In genomic region chr22:44312766-44313165, GRCh38 we compare ENCODE assay signal across 17 cellular contexts. TPM values are rescaled to one million over a fixed set of nuclear protein-coding genes. Genes with fewer than 3 reads are reported as not detected.
DNase-seq lines count a peak whose midpoint lies in the region; ATAC-seq and TF ChIP-seq lines count a peak whose summit lies in the region.
"Had no signal": no experiment of that assay in that cellular context is flagged by ENCODE, and none has a peak within 500 bp of the region (broad histone marks: within the 10 kb centered on the region; RNA-seq: fewer than 3 reads in every experiment).

SHISAL1 (minus strand) TSS chr22:44312951; CDS start chr22:44300945, 12,006 bp downstream.

- H3K27me3 ChIP-seq in esophagus muscularis mucosa: no peaks in the 10 kb centered on the region
- H3K27me3 ChIP-seq in neuronal stem cell (ENCODE audit: control insufficient read depth in 3 of 3, insufficient read depth in 3 of 3, low read depth in 1 of 3, low read length in 3 of 3): no peaks in the 10 kb centered on the region
- peaks cover 0 to 4% (median 0%) of the 10 kb centered on the region in 3 donors for H3K27me3 ChIP-seq in gastrocnemius medialis
- H3K27me3 ChIP-seq: heart left ventricle had no signal

- 88% methylated on average over 5 of the region's 12 CpGs for WGBS in esophagus muscularis mucosa
- WGBS in neuronal stem cell (ENCODE audit: extremely low coverage in 2 of 2, insufficient read length in 2 of 2, insufficient replicate concordance in 1 of 2), 2 donors: no CpG with 5 or more reads among the region's 12 CpGs

- H4K91ac ChIP-seq in neuronal stem cell (ENCODE audit: low read depth, low read length, poor library complexity): no peak within 1 kb of the TSS

- peak within 1 kb of the TSS in 3 of 4 donors; percentile 16 to 33 (median 31) for H3K4me3 ChIP-seq in esophagus muscularis mucosa
- H3K4me3 ChIP-seq in neuronal stem cell (ENCODE audit: low read length in 2 of 2): no peak within 1 kb of the TSS
- H3K4me3 ChIP-seq in gastrocnemius medialis: no peak within 1 kb of the TSS
- H3K4me3 ChIP-seq: heart left ventricle had no signal

- no peak for ATAC-seq in gastrocnemius medialis
- ATAC-seq: CD8-positive, alpha-beta T cell; heart left ventricle; Panc1 had no signal

- H3K14ac ChIP-seq in neuronal stem cell (ENCODE audit: low read length): peak within 1 kb of the TSS; percentile 58

- peak within 1 kb of the TSS; percentile 55 for H3K18ac ChIP-seq in neuronal stem cell (ENCODE audit: low read length)

- TF ChIP-seq POLR2A in esophagus muscularis mucosa (IDR thresholded peaks at IDR 0.05; ENCODE audit: low read depth) (no peak), gastrocnemius medialis (IDR thresholded peaks at IDR 0.05) (no peak), erythroblast (IDR thresholded peaks at IDR 0.05; ENCODE audit: low read length) (no peak)

- H3K27ac ChIP-seq in esophagus muscularis mucosa (replicated peaks in 1 of 4): peak within 1 kb of the TSS; percentile 70 to 89 (median 82)
- no peak within 1 kb of the TSS for H3K27ac ChIP-seq in neuronal stem cell (replicated peaks; ENCODE audit: low read length)
- no peak within 1 kb of the TSS for H3K27ac ChIP-seq in gastrocnemius medialis

- in situ Hi-C loops in gastrocnemius medialis (cut with MboI; ENCODE audit: low sequenced_read_pairs in 4 of 4): no loop called here

- peak; percentile 83 for DNase-seq in Daoy (ENCODE audit: low read depth)
- DNase-seq in RPMI7951 (ENCODE audit: low read depth): peak; percentile 34
- DNase-seq in esophagus muscularis mucosa (ENCODE audit: extremely low spot score): no peak
- no peak for DNase-seq in neuronal stem cell (ENCODE audit: low spot score)
- DNase-seq in gastrocnemius medialis: no peak
- DNase-seq in activated CD4-positive, alpha-beta T cell treated with anti-CD3 and anti-CD28 coated beads, Interleukin-2, amount 50 U/mL, for 4 hours: no peak
- no peak for DNase-seq in erythroblast (lab: John Stamatoyannopoulos, UW)
- DNase-seq in superior temporal gyrus (ENCODE audit: extremely low spot score): no peak
- DNase-seq: activated naive CD4-positive, alpha-beta T cell treated with anti-CD3 and anti-CD28 coated beads, Interleukin-2, amount 10 ng/mL, durations not matched to agents 7 days and 5 days; CD8-positive, alpha-beta T cell; Kasumi-1; NCI-H1694; NCI-H524 treated with DMSO at 0.1 percent for 48 hours; substantia nigra; T-helper 1 cell had no signal

- peak within 1 kb of the TSS; percentile 55 for H2BK5ac ChIP-seq in neuronal stem cell (ENCODE audit: low read length)

- no peak within 1 kb of the TSS for H3K4me2 ChIP-seq in neuronal stem cell (ENCODE audit: insufficient read depth, low read length, poor library complexity, severe bottlenecking)

- peak within 1 kb of the TSS; percentile 78 for H4K8ac ChIP-seq in neuronal stem cell (ENCODE audit: low read depth, low read length)

- intact Hi-C loops in esophagus muscularis mucosa (cut with DNase I) (no loop called here), gastrocnemius medialis (cut with DNase I; ENCODE audit: low total_unique reads) (no loop called here)

- H3K23ac ChIP-seq in neuronal stem cell (ENCODE audit: low read depth, low read length, poor library complexity): peak within 1 kb of the TSS; percentile 18

- H2BK15ac ChIP-seq in neuronal stem cell (ENCODE audit: low read length): peak within 1 kb of the TSS; percentile 56

- H3K36me3 ChIP-seq in esophagus muscularis mucosa: no peaks in the 10 kb centered on the region
- no peaks in the 10 kb centered on the region for H3K36me3 ChIP-seq in neuronal stem cell (replicated peaks in 1 of 2; ENCODE audit: control insufficient read depth in 2 of 2, insufficient read depth in 2 of 2, low read length in 2 of 2)
- no peaks in the 10 kb centered on the region for H3K36me3 ChIP-seq in gastrocnemius medialis
- H3K36me3 ChIP-seq: heart left ventricle had no signal

- H3K4me1 ChIP-seq in esophagus muscularis mucosa (peaks cover 11 to 73% (median 62%) of the 10 kb centered on the region in 4 donors), neuronal stem cell (ENCODE audit: control insufficient read depth in 2 of 2, insufficient read depth in 1 of 2, low read depth in 1 of 2, low read length in 2 of 2) (peaks cover 9 to 22% of the 10 kb centered on the region in 2 donors), gastrocnemius medialis (no peaks in the 10 kb centered on the region)

- TF ChIP-seq CTCF in esophagus muscularis mucosa (IDR thresholded peaks at IDR 0.05) (no peak), gastrocnemius medialis (IDR thresholded peaks at IDR 0.05 in 4 of 5, conservative IDR thresholded peaks at IDR 0.05 in 1 of 5) (no peak)

- no peak within 1 kb of the TSS for H3K9ac ChIP-seq in neuronal stem cell (ENCODE audit: low read depth, low read length, poor library complexity)

- no peak within 1 kb of the TSS for H2BK12ac ChIP-seq in neuronal stem cell (ENCODE audit: low read length)

- no peak within 1 kb of the TSS for H2AFZ ChIP-seq in neuronal stem cell (ENCODE audit: low read length)

- H3K79me1 ChIP-seq in neuronal stem cell (ENCODE audit: low read depth, low read length): no peaks in the 10 kb centered on the region

- H3K4ac ChIP-seq in neuronal stem cell (ENCODE audit: low read length): peak within 1 kb of the TSS; percentile 53

- peak within 1 kb of the TSS; percentile 82 for H2AK5ac ChIP-seq in neuronal stem cell (ENCODE audit: low read depth, low read length)

- peak within 1 kb of the TSS; percentile 9 for H2BK120ac ChIP-seq in neuronal stem cell (ENCODE audit: low read depth, low read length)

- no peak for TF ChIP-seq EP300 in esophagus muscularis mucosa (IDR thresholded peaks at IDR 0.05)

- no peaks in the 10 kb centered on the region for H3K9me3 ChIP-seq in esophagus muscularis mucosa
- H3K9me3 ChIP-seq in neuronal stem cell (replicated peaks in 1 of 2; ENCODE audit: control insufficient read depth in 2 of 2, insufficient read depth in 1 of 2, low read depth in 1 of 2, low read length in 2 of 2): no peaks in the 10 kb centered on the region
- H3K9me3 ChIP-seq in gastrocnemius medialis: no peaks in the 10 kb centered on the region
- H3K9me3 ChIP-seq: heart left ventricle had no signal

RNA-seq across cellular contexts. Expression of gene SHISAL1, which starts in this region (rescaled TPM):
- 6.8 and 8.7 TPM in 2 replicates for total RNA-seq in Daoy (2014; rRNA removed; shearing (Covaris generic))
- 1.6 and 2.1 TPM in 2 replicates for total RNA-seq in RPMI7951 (2014; rRNA removed; shearing (Covaris generic))
- 10 to 100 TPM in 3 of 4 donors, 1 to 10 TPM in 1; 6.6 to 20.4 (median 12.4) TPM for total RNA-seq in esophagus muscularis mucosa
- polyA plus RNA-seq in neuronal stem cell (2013, experiment 1 of 2): 3.6 TPM
- polyA plus RNA-seq in neuronal stem cell (2013, experiment 2 of 2): 3.6 TPM
- total RNA-seq in gastrocnemius medialis: under 1 TPM in 2 of 4 donors, not detected in 2; 0.03 to 0.10 TPM
- total RNA-seq: CD8-positive, alpha-beta T cell had no signal

Comparison
In these comparisons a context has a peak if more than half of its experiments do, and no peak if none do; other contexts are left out.
1. DNase-seq: peak in Daoy (single experiment) and RPMI7951 (single experiment); none in esophagus muscularis mucosa (single experiment), neuronal stem cell (single experiment), gastrocnemius medialis (0 of 2), activated CD4-positive, alpha-beta T cell treated with anti-CD3 and anti-CD28 coated beads, Interleukin-2, amount 50 U/mL, for 4 hours (0 of 2), erythroblast (0 of 2) and superior temporal gyrus (single experiment).
2. H3K27ac ChIP-seq: peak in esophagus muscularis mucosa (4 of 4); none in neuronal stem cell (single experiment) and gastrocnemius medialis (0 of 4).
3. H3K4me3 ChIP-seq: peak in esophagus muscularis mucosa (3 of 4); none in neuronal stem cell (0 of 2) and gastrocnemius medialis (0 of 4).